In genomic region chr13:49810825-49811526, GRCh38 we compare ENCODE assay signal across 15 cellular contexts. TPM values are rescaled to one million over a fixed set of nuclear protein-coding genes. Genes with fewer than 3 reads are reported as not detected.
A peak's percentile ranks its signal among the peaks of the same experiment; 100 is the strongest.
DNase-seq lines count a peak whose midpoint lies in the region; TF ChIP-seq lines count a peak whose summit lies in the region.
"Had no signal": no experiment of that assay in that cellular context is flagged by ENCODE, and none has a peak within 500 bp of the region (broad histone marks: within the 10 kb centered on the region; RNA-seq: fewer than 3 reads in every experiment).

No MANE protein-coding gene starts in this region.

- no peak overlapping the region for H3K4me3 ChIP-seq in NB4 (ENCODE audit: low read depth, low read length)
- H3K4me3 ChIP-seq: coronary artery, transverse colon had no signal

- no peak for TF ChIP-seq CTCF in NB4 (IDR thresholded peaks at IDR 0.05; ENCODE audit: low read depth, low read length)

- no peak overlapping the region for H3K4me3 Mint-ChIP-seq in activated naive CD4-positive, alpha-beta T cell treated with anti-CD3 and anti-CD28 coated beads, Interleukin-2, amount 10 ng/mL, durations not matched to agents 7 days and 5 days

- H3K4me1 Mint-ChIP-seq in activated naive CD4-positive, alpha-beta T cell treated with anti-CD3 and anti-CD28 coated beads, Interleukin-2, amount 10 ng/mL, durations not matched to agents 7 days and 5 days = no peaks in the 10 kb centered on the region

- DNase-seq in AG20443 (ENCODE audit: low spot score) (peak; percentile 49), NB4 (ENCODE audit: low read depth) (peak; percentile 20), fibroblast of peridontal ligament (ENCODE audit: extremely low read depth) (peak; percentile 36), myocyte (ENCODE audit: low read depth) (peak; percentile 73), NCI-H526 treated with DMSO at 0.1 percent for 48 hours (lab: John Stamatoyannopoulos, UW) (no peak)
- DNase-seq in stimulated activated CD4-positive, alpha-beta T cell treated with anti-CD3 and anti-CD28 coated beads, Interleukin-4, amount 100 ng/mL, for 24 hours = no peak
- no peak for DNase-seq in activated naive CD4-positive, alpha-beta T cell treated with anti-CD3 and anti-CD28 coated beads, Interleukin-2, amount 10 ng/mL, durations not matched to agents 7 days and 5 days
- no peak for DNase-seq in activated CD4-positive, alpha-beta T cell treated with anti-CD3 and anti-CD28 coated beads, Interleukin-2, amount 50 U/mL, for 1 hour
- DNase-seq: activated CD4-positive, alpha-beta T cell treated with anti-CD3 and anti-CD28 coated beads for 1 hour; GDM1; midbrain; NCI-H774; retina; transverse colon had no signal

- no peak for TF ChIP-seq POLR2A in NB4 (IDR thresholded peaks at IDR 0.05; ENCODE audit: extremely low read depth, insufficient read length)

- H3K9me3 Mint-ChIP-seq in activated naive CD4-positive, alpha-beta T cell treated with anti-CD3 and anti-CD28 coated beads, Interleukin-2, amount 10 ng/mL, durations not matched to agents 7 days and 5 days = no peaks in the 10 kb centered on the region

- H3K36me3 Mint-ChIP-seq in activated naive CD4-positive, alpha-beta T cell treated with anti-CD3 and anti-CD28 coated beads, Interleukin-2, amount 10 ng/mL, durations not matched to agents 7 days and 5 days = no peaks in the 10 kb centered on the region

- peaks cover 27% of the 10 kb centered on the region for H3K27me3 Mint-ChIP-seq in activated naive CD4-positive, alpha-beta T cell treated with anti-CD3 and anti-CD28 coated beads, Interleukin-2, amount 10 ng/mL, durations not matched to agents 7 days and 5 days

- CTCF ChIA-PET in activated naive CD4-positive, alpha-beta T cell treated with anti-CD3 and anti-CD28 coated beads, Interleukin-2, amount 10 ng/mL, durations not matched to agents 7 days and 5 days (lab: Charles Lee) = interaction anchor here (1.1 kb wide), 1 partner anchor 166 kb away, joined by 3 read pairs; no protein-coding TSS in a partner anchor

- H3K27ac Mint-ChIP-seq in activated naive CD4-positive, alpha-beta T cell treated with anti-CD3 and anti-CD28 coated beads, Interleukin-2, amount 10 ng/mL, durations not matched to agents 7 days and 5 days = no peak overlapping the region

RNA-seq across cellular contexts. Expression of gene KPNA3, which starts 18.5 kb away (rescaled TPM):
- 33.0 and 35.8 TPM in 2 replicates for total RNA-seq in myocyte
- 23.3 TPM for polyA plus RNA-seq in myocyte (2012)

Comparison
In these comparisons a context has a peak if more than half of its experiments do, and no peak if none do; other contexts are left out.
1. DNase-seq: peak in AG20443 (single experiment), NB4 (single experiment), fibroblast of peridontal ligament (single experiment) and myocyte (single experiment); none in NCI-H526 treated with DMSO at 0.1 percent for 48 hours (single experiment), stimulated activated CD4-positive, alpha-beta T cell treated with anti-CD3 and anti-CD28 coated beads, Interleukin-4, amount 100 ng/mL, for 24 hours (single experiment), activated naive CD4-positive, alpha-beta T cell treated with anti-CD3 and anti-CD28 coated beads, Interleukin-2, amount 10 ng/mL, durations not matched to agents 7 days and 5 days (single experiment) and activated CD4-positive, alpha-beta T cell treated with anti-CD3 and anti-CD28 coated beads, Interleukin-2, amount 50 U/mL, for 1 hour (single experiment).